In genomic region chr16:75593825-75594820, GRCh38 we compare ENCODE assay signal across 9 cellular contexts. TPM values are rescaled to one million over a fixed set of nuclear protein-coding genes. Genes with fewer than 3 reads are reported as not detected.
DNase-seq lines count a peak whose midpoint lies in the region; ATAC-seq, FAIRE-seq and TF ChIP-seq lines count a peak whose summit lies in the region.
"Had no signal": no experiment of that assay in that cellular context is flagged by ENCODE, and none has a peak within 500 bp of the region (broad histone marks: within the 10 kb centered on the region; RNA-seq: fewer than 3 reads in every experiment).

No MANE protein-coding gene starts in this region.

- H3K4me1 ChIP-seq in A549, result peaks cover 10% of the 10 kb centered on the region; the same call in 2 of the 3 replicates
- peaks cover 15% of the 10 kb centered on the region for H3K4me1 ChIP-seq in OCI-LY7 (ENCODE audit: insufficient read depth, low read length, poor library complexity, severe bottlenecking)
- H3K4me1 ChIP-seq: left lung had no signal

- H3K4me3 ChIP-seq in A549 (no peak overlapping the region), OCI-LY7 (ENCODE audit: low read depth, low read length, poor library complexity, severe bottlenecking) (no peak overlapping the region)
- H3K4me3 ChIP-seq: left lung had no signal

- CTCF ChIA-PET in A549 (lab: Yijun Ruan, JAX), result interaction anchor here (1.0 kb wide), 1 partner anchor 77 kb away, joined by 3 read pairs; no protein-coding TSS in a partner anchor
- CTCF ChIA-PET in OCI-LY7 (lab: Charles Lee; ENCODE audit: unreplicated experiment), result no interaction called here

- DNase-seq in A549 (ENCODE audit: low read depth in 1 of 2, low spot score in 1 of 2) (peak; percentile 7 to 48), GM12891 (ENCODE audit: insufficient read length, low spot score) (no peak), OCI-LY7 (ENCODE audit: low spot score) (peak; percentile 55), endothelial cell (ENCODE audit: low spot score) (peak; percentile 6), SKM-1 treated with dmso at 0.1 percent for 144 hours (lab: John Stamatoyannopoulos, UW; ENCODE audit: unreplicated experiment) (no peak), mucosa of gallbladder (ENCODE audit: low spot score) (no peak)
- no peak for DNase-seq in effector CD4-positive, alpha-beta T cell
- DNase-seq: left lung had no signal

- H3K9me3 Mint-ChIP-seq in endothelial cell (ENCODE audit: unreplicated experiment), result no peaks in the 10 kb centered on the region

- BruUV-seq in OCI-LY7 (replicated peaks; lab: Mats Ljungman, UMichigan), result no TSS peak

- TF ChIP-seq RAD21 in A549 (conservative IDR thresholded peaks at IDR 0.05 in 1 of 2, IDR thresholded peaks at IDR 0.05 in 1 of 2), result no peak

- H2AFZ ChIP-seq in OCI-LY7 (ENCODE audit: low read length), result peak overlapping the region; percentile 36; the same call in 1 of the 2 replicates

- no peak for TF ChIP-seq CTCF in A549 (IDR thresholded peaks at IDR 0.05)
- no peak for TF ChIP-seq CTCF in OCI-LY7 (conservative IDR thresholded peaks at IDR 0.05; ENCODE audit: low read length)
- no peak for TF ChIP-seq CTCF in endothelial cell (IDR thresholded peaks at IDR 0.05; ENCODE audit: unreplicated experiment)

- H3K36me3 Mint-ChIP-seq in endothelial cell (ENCODE audit: low read depth, unreplicated experiment), result peaks cover 27% of the 10 kb centered on the region

- peaks cover 33% of the 10 kb centered on the region for H3K36me3 ChIP-seq in OCI-LY7 (ENCODE audit: insufficient read depth, low read length)

- H3K4me3 Mint-ChIP-seq in endothelial cell (ENCODE audit: unreplicated experiment), result peak overlapping the region; percentile 14

- H3K4me1 Mint-ChIP-seq in endothelial cell (ENCODE audit: unreplicated experiment), result peaks cover 39% of the 10 kb centered on the region

- H3K9me3 ChIP-seq in A549 (no peaks in the 10 kb centered on the region), OCI-LY7 (ENCODE audit: low read length) (0 out of 2 replicates have a peak, but pooled peaks cover 6% of the 10 kb centered on the region)
- H3K9me3 ChIP-seq: left lung had no signal

- FAIRE-seq in A549 (lab: Jason Lieb, UNC) (no peak), GM12891 (lab: Jason Lieb, UNC) (peak; percentile 9)

- peaks cover 4% of the 10 kb centered on the region for H3K27me3 Mint-ChIP-seq in endothelial cell (ENCODE audit: unreplicated experiment)

- POLR2A ChIA-PET in A549 (lab: Yijun Ruan, JAX), result no interaction called here
- POLR2A ChIA-PET in OCI-LY7 (lab: Charles Lee), result interaction anchor here (0.5 to 0.6 kb wide), 2 partner anchors 21 to 88 kb away, joined by 3 read pairs; no protein-coding TSS in a partner anchor

- peak; percentile 73 to 80; a peak in 5 of 6 replicates for ATAC-seq in A549
- ATAC-seq in HG02840 (IDR thresholded peaks at IDR 0.05; ENCODE audit: low FRiP score, unreplicated experiment), result no peak
- ATAC-seq: left lung had no signal

- TF ChIP-seq POLR2A in A549 (IDR thresholded peaks at IDR 0.05; ENCODE audit: low read length) (no peak), GM12891 (IDR thresholded peaks at IDR 0.05; ENCODE audit: low read depth, low read length) (no peak)

- H3K79me2 ChIP-seq in OCI-LY7 (ENCODE audit: insufficient read depth, low read depth, low read length), result no peaks in the 10 kb centered on the region

- no peaks in the 10 kb centered on the region for H3K9me2 ChIP-seq in OCI-LY7 (ENCODE audit: insufficient read depth, low read length)

- intact Hi-C loops in OCI-LY7 (cut with micrococcal nuclease; ENCODE audit: unreplicated experiment), result no loop called here

- no peak overlapping the region for H3K4me2 ChIP-seq in A549
- peak overlapping the region; percentile 33 for H3K4me2 ChIP-seq in OCI-LY7 (ENCODE audit: low read length)

- no peak for TF ChIP-seq EP300 in A549 (IDR thresholded peaks at IDR 0.05)

- 72% methylated on average over 17 of the region's 17 CpGs for WGBS in A549 (ENCODE audit: missing lambda C conversion rate)

- H3K27ac Mint-ChIP-seq in endothelial cell (ENCODE audit: unreplicated experiment), result peak overlapping the region; percentile 97

- peak overlapping the region in 1 of 2 experiments; percentile 49; a peak in 1 of 6 replicates for H3K27ac ChIP-seq in A549
- peak overlapping the region; percentile 38 for H3K27ac ChIP-seq in OCI-LY7 (ENCODE audit: low read depth, low read length, poor library complexity, severe bottlenecking)

- H4K20me1 ChIP-seq in OCI-LY7 (ENCODE audit: insufficient read depth, low read length), result no peaks in the 10 kb centered on the region

TF ChIP-seq in A549, 52 proteins besides CTCF, POLR2A, EP300 and RAD21 (continues in another document):
- no peak for TF ChIP-seq RARB (CRISPR knock-in tag; IDR thresholded peaks at IDR 0.05)
- no peak for TF ChIP-seq SREBF2 (IDR thresholded peaks at IDR 0.05)
- TF ChIP-seq MAZ (IDR thresholded peaks at IDR 0.05; ENCODE audit: borderline replicate concordance, low read depth, low read length), result no peak
- no peak for TF ChIP-seq HEYL (CRISPR knock-in tag; IDR thresholded peaks at IDR 0.05)
- TF ChIP-seq MYC (IDR thresholded peaks at IDR 0.05; ENCODE audit: borderline replicate concordance, low read length), result no peak
- TF ChIP-seq MAX (IDR thresholded peaks at IDR 0.05), result no peak

TF ChIP-seq in GM12891, 5 proteins besides CTCF, POLR2A, EP300 and RAD21:
- TF ChIP-seq POU2F2 (IDR thresholded peaks at IDR 0.05; ENCODE audit: low read depth, low read length) (no peak), TAF1 (IDR thresholded peaks at IDR 0.05; ENCODE audit: low read depth, low read length) (no peak), SPI1 (IDR thresholded peaks at IDR 0.05; ENCODE audit: low read depth, low read length) (no peak), POLR2AphosphoS5 (IDR thresholded peaks at IDR 0.05; ENCODE audit: low read depth, low read length) (no peak), PAX5 (IDR thresholded peaks at IDR 0.05; ENCODE audit: insufficient read depth, low read length, severe bottlenecking) (no peak)

RNA-seq across cellular contexts. Expression of gene GABARAPL2, which starts 27.9 kb away (rescaled TPM):
- polyA plus RNA-seq in A549 (2011; rRNA removed) (80.6 and 84.8 TPM in 2 replicates), A549 (2017; fragmentation: RNase III; extraction: RNeasy Plus Mini Kit Qiagen cat#74134 plus additional on column Dnase treatment) (97.7 to 108 TPM (median 107 TPM) in 3 replicates)
- polyA plus RNA-seq in A549 (2012; cell fraction: cytosol; rRNA removed), result 47.7 and 55.2 TPM in 2 replicates
- polyA plus RNA-seq in A549 (2012; cell fraction: nucleus; rRNA removed), result 21.9 and 24.6 TPM in 2 replicates
- 14.3 and 15.9 TPM in 2 replicates for polyA minus RNA-seq in A549 (2011; rRNA and poly(A)+ RNA removed)
- polyA plus RNA-seq in GM12891 (2012; ENCODE audit: low read depth, missing spikeins), result 93.0 TPM
- 37.0 and 57.7 TPM in 2 replicates for total RNA-seq in OCI-LY7 (2014; rRNA removed; shearing (Covaris generic))
- total RNA-seq in OCI-LY7 (2022) (91.6 and 93.5 TPM in 2 replicates), endothelial cell (ENCODE audit: unreplicated experiment) (222 TPM), mucosa of gallbladder (121 TPM)

RNA-seq across cellular contexts. Expression of gene ADAT1, which starts 29.0 kb away (rescaled TPM):
- polyA plus RNA-seq in A549 (2011; rRNA removed) (53.5 and 70.0 TPM in 2 replicates), A549 (2017; fragmentation: RNase III; extraction: RNeasy Plus Mini Kit Qiagen cat#74134 plus additional on column Dnase treatment) (41.8 to 47.7 TPM (median 45.4 TPM) in 3 replicates)
- 25.8 and 31.8 TPM in 2 replicates for polyA plus RNA-seq in A549 (2012; cell fraction: cytosol; rRNA removed)
- 16.3 and 30.6 TPM in 2 replicates for polyA plus RNA-seq in A549 (2012; cell fraction: nucleus; rRNA removed)
- 40.5 and 50.0 TPM in 2 replicates for polyA minus RNA-seq in A549 (2011; rRNA and poly(A)+ RNA removed)
- polyA plus RNA-seq in GM12891 (2012; ENCODE audit: low read depth, missing spikeins), result 21.3 TPM
- total RNA-seq in OCI-LY7 (2014; rRNA removed; shearing (Covaris generic)), result 46.8 and 53.4 TPM in 2 replicates
- total RNA-seq in OCI-LY7 (2022) (85.7 and 91.7 TPM in 2 replicates), endothelial cell (ENCODE audit: unreplicated experiment) (137 TPM), mucosa of gallbladder (57.2 TPM)

RNA-seq across cellular contexts. Expression of gene TMEM231, which starts 38.1 kb away (rescaled TPM):
- 11.4 and 17.7 TPM in 2 replicates for polyA plus RNA-seq in A549 (2011; rRNA removed)
- polyA plus RNA-seq in A549 (2012; cell fraction: cytosol; rRNA removed), result 15.1 and 16.0 TPM in 2 replicates
- 20.5 and 22.9 TPM in 2 replicates for polyA plus RNA-seq in A549 (2012; cell fraction: nucleus; rRNA removed)
- polyA plus RNA-seq in A549 (2017; fragmentation: RNase III; extraction: RNeasy Plus Mini Kit Qiagen cat#74134 plus additional on column Dnase treatment), result 4.8 to 5.8 TPM (median 5.3 TPM) in 3 replicates
- polyA minus RNA-seq in A549 (2011; rRNA and poly(A)+ RNA removed), result 40.4 and 41.1 TPM in 2 replicates
- polyA plus RNA-seq in GM12891 (2012; ENCODE audit: low read depth, missing spikeins), result 3.5 TPM
- 5.6 and 6.9 TPM in 2 replicates for total RNA-seq in OCI-LY7 (2014; rRNA removed; shearing (Covaris generic))
- 6.6 and 10.0 TPM in 2 replicates for total RNA-seq in OCI-LY7 (2022)
- total RNA-seq in endothelial cell (ENCODE audit: unreplicated experiment), result 14.5 TPM
- total RNA-seq in mucosa of gallbladder, result 13.9 TPM

RNA-seq across cellular contexts. Expression of gene KARS1, which starts 53.3 kb away (rescaled TPM):
- 211 and 218 TPM in 2 replicates for polyA plus RNA-seq in A549 (2011; rRNA removed)
- polyA plus RNA-seq in A549 (2012; cell fraction: cytosol; rRNA removed), result 115 and 116 TPM in 2 replicates
- 63.3 and 98.0 TPM in 2 replicates for polyA plus RNA-seq in A549 (2012; cell fraction: nucleus; rRNA removed)
- 145 to 163 TPM (median 146 TPM) in 3 replicates for polyA plus RNA-seq in A549 (2017; fragmentation: RNase III; extraction: RNeasy Plus Mini Kit Qiagen cat#74134 plus additional on column Dnase treatment)
- polyA minus RNA-seq in A549 (2011; rRNA and poly(A)+ RNA removed), result 89.5 and 105 TPM in 2 replicates
- 139 TPM for polyA plus RNA-seq in GM12891 (2012; ENCODE audit: low read depth, missing spikeins)
- 126 and 143 TPM in 2 replicates for total RNA-seq in OCI-LY7 (2014; rRNA removed; shearing (Covaris generic))
- 167 and 172 TPM in 2 replicates for total RNA-seq in OCI-LY7 (2022)
- 161 TPM for total RNA-seq in endothelial cell (ENCODE audit: unreplicated experiment)
- 80.6 TPM for total RNA-seq in mucosa of gallbladder

RNA-seq across cellular contexts. Expression of gene TERF2IP, which starts 53.5 kb away (rescaled TPM):
- polyA plus RNA-seq in A549 (2011; rRNA removed) (24.8 and 37.9 TPM in 2 replicates), A549 (2017; fragmentation: RNase III; extraction: RNeasy Plus Mini Kit Qiagen cat#74134 plus additional on column Dnase treatment) (24.8 to 26.7 TPM (median 25.1 TPM) in 3 replicates)
- 14.9 and 17.1 TPM in 2 replicates for polyA plus RNA-seq in A549 (2012; cell fraction: cytosol; rRNA removed)
- polyA plus RNA-seq in A549 (2012; cell fraction: nucleus; rRNA removed), result 11.1 and 16.1 TPM in 2 replicates
- 4.0 and 4.2 TPM in 2 replicates for polyA minus RNA-seq in A549 (2011; rRNA and poly(A)+ RNA removed)
- 72.1 TPM for polyA plus RNA-seq in GM12891 (2012; ENCODE audit: low read depth, missing spikeins)
- 41.6 and 42.3 TPM in 2 replicates for total RNA-seq in OCI-LY7 (2014; rRNA removed; shearing (Covaris generic))
- total RNA-seq in OCI-LY7 (2022) (64.3 and 69.3 TPM in 2 replicates), endothelial cell (ENCODE audit: unreplicated experiment) (48.0 TPM), mucosa of gallbladder (62.2 TPM)

Comparison
In these comparisons a context has a peak if more than half of its experiments do, and no peak if none do; other contexts are left out.
1. DNase-seq: peak in A549 (2 of 2), OCI-LY7 (single experiment) and endothelial cell (single experiment); none in GM12891 (single experiment), SKM-1 treated with dmso at 0.1 percent for 144 hours (single experiment), effector CD4-positive, alpha-beta T cell (single experiment) and mucosa of gallbladder (single experiment).